ENCODE assay signal across 5 cellular contexts in genomic region chr2:185360776-185361175, GRCh38.
"Had no signal": no experiment of that assay in that cellular context is flagged by ENCODE, and none has a peak within 500 bp of the region (broad histone marks: within the 10 kb centered on the region; RNA-seq: fewer than 3 reads in every experiment).

No MANE protein-coding gene starts in this region.

- ATAC-seq: GM23338, HepG2 had no signal

- DNase-seq: H9, HCEC 1CT, KBM-7 had no signal

- H3K4me3 ChIP-seq: GM23338 had no signal
